Comparison of ENCODE assay signal across 28 cellular contexts in genomic region chr18:50274941-50275340, GRCh38. TPM values are rescaled to one million over a fixed set of nuclear protein-coding genes. Genes with fewer than 3 reads are reported as not detected.
"Had no signal": no experiment of that assay in that cellular context is flagged by ENCODE, and none has a peak within 500 bp of the region (broad histone marks: within the 10 kb centered on the region; RNA-seq: fewer than 3 reads in every experiment).

No MANE protein-coding gene starts in this region.

- H3K27me3 Mint-ChIP-seq: activated B cell treated with CpG ODN at 0.5 μM for 24 hours; activated CD4-positive, alpha-beta memory T cell treated with anti-CD3 and anti-CD28 coated beads, Interleukin-2, amount 10 ng/mL, durations not matched to agents 7 days and 5 days; activated naive CD8-positive, alpha-beta T cell treated with anti-CD3 and anti-CD28 coated beads, Interleukin-2, amount 10 ng/mL, durations not matched to agents 7 days and 5 days; activated T-helper 17 cell treated with anti-CD3 and anti-CD28 coated beads, Interleukin-2, amount 50 U/mL, for 72 hours; brain; effector memory CD8-positive, alpha-beta T cell; T-cell had no signal

- H3K9me3 ChIP-seq: ascending aorta, breast epithelium, colonic mucosa had no signal

- ATAC-seq: activated CD4-positive, CD25-positive, alpha-beta regulatory T cell treated with anti-CD3 and anti-CD28 coated beads, Interleukin-2, amount 50 U/mL, for 24 hours; activated naive CD4-positive, alpha-beta T cell treated with anti-CD3 and anti-CD28 coated beads, Interleukin-2, amount 50 U/mL, for 72 hours; activated T-cell treated with anti-CD3 and anti-CD28 coated beads, Interleukin-2, amount 50 U/mL, for 4 hours; activated T-helper 17 cell treated with anti-CD3 and anti-CD28 coated beads, Interleukin-2, amount 50 U/mL, for 72 hours; effector memory CD8-positive, alpha-beta T cell; esophagus mucosa; T-cell had no signal

- DNase-seq: activated B cell treated with CpG ODN at 0.5 μM for 24 hours; activated CD4-positive, alpha-beta memory T cell treated with anti-CD3 and anti-CD28 coated beads, Interleukin-2, amount 10 ng/mL, durations not matched to agents 7 days and 5 days; activated CD4-positive, alpha-beta T cell treated with anti-CD3 and anti-CD28 coated beads for 48 hours; activated effector memory CD4-positive, alpha-beta T cell treated with Interleukin-2 at 50 U/mL for 16 hours; activated gamma-delta T cell treated with Interleukin-2 at 50 U/mL for 16 hours; activated naive CD4-positive, alpha-beta T cell treated with anti-CD3 and anti-CD28 coated beads for 36 hours; activated naive CD8-positive, alpha-beta T cell treated with anti-CD3 and anti-CD28 coated beads, Interleukin-2, amount 10 ng/mL, durations not matched to agents 7 days and 5 days; activated T-cell treated with anti-CD3 and anti-CD28 coated beads, Interleukin-2, amount 50 U/mL, for 4 hours; central memory CD4-positive, alpha-beta T cell; cerebellar nuclear complex; colonic mucosa; dorsolateral prefrontal cortex; effector memory CD8-positive, alpha-beta T cell; foreskin fibroblast; head of caudate nucleus; hippocampal formation; T-cell; T1000; WERI-Rb-1 had no signal

- H3K9me3 Mint-ChIP-seq: activated B cell treated with CpG ODN at 0.5 μM for 24 hours; activated CD4-positive, alpha-beta memory T cell treated with anti-CD3 and anti-CD28 coated beads, Interleukin-2, amount 10 ng/mL, durations not matched to agents 7 days and 5 days; activated naive CD4-positive, alpha-beta T cell treated with anti-CD3 and anti-CD28 coated beads for 36 hours; activated naive CD4-positive, alpha-beta T cell treated with anti-CD3 and anti-CD28 coated beads, Interleukin-2, amount 50 U/mL, for 72 hours; activated naive CD8-positive, alpha-beta T cell treated with anti-CD3 and anti-CD28 coated beads, Interleukin-2, amount 10 ng/mL, durations not matched to agents 7 days and 5 days; activated T-cell treated with anti-CD3 and anti-CD28 coated beads, Interleukin-2, amount 50 U/mL, for 4 hours; activated T-helper 17 cell treated with anti-CD3 and anti-CD28 coated beads, Interleukin-2, amount 50 U/mL, for 72 hours; brain; effector memory CD8-positive, alpha-beta T cell; T-cell; T-helper 1 cell treated with Interleukin-12 subunit alpha and Interleukin-12 subunit beta and Interleukin-4 antibody, amounts not matched to agents 30 μg/mL and 1 μg/mL, for 36 hours; T-helper 2 cell treated with Interferon-gamma antibody and Interleukin-4, amounts not matched to agents 5 μg/mL and 100 μg/mL, for 36 hours had no signal

- H3K4me3 Mint-ChIP-seq: activated B cell treated with CpG ODN at 0.5 μM for 24 hours; activated CD4-positive, alpha-beta memory T cell treated with anti-CD3 and anti-CD28 coated beads, Interleukin-2, amount 10 ng/mL, durations not matched to agents 7 days and 5 days; activated naive CD4-positive, alpha-beta T cell treated with anti-CD3 and anti-CD28 coated beads for 36 hours; activated naive CD8-positive, alpha-beta T cell treated with anti-CD3 and anti-CD28 coated beads, Interleukin-2, amount 10 ng/mL, durations not matched to agents 7 days and 5 days; activated T-cell treated with anti-CD3 and anti-CD28 coated beads, Interleukin-2, amount 50 U/mL, for 4 hours; activated T-helper 17 cell treated with anti-CD3 and anti-CD28 coated beads, Interleukin-2, amount 50 U/mL, for 72 hours; brain; effector memory CD8-positive, alpha-beta T cell; T-cell; T-helper 1 cell treated with Interleukin-12 subunit alpha and Interleukin-12 subunit beta and Interleukin-4 antibody, amounts not matched to agents 30 μg/mL and 1 μg/mL, for 36 hours; T-helper 2 cell treated with Interferon-gamma antibody and Interleukin-4, amounts not matched to agents 5 μg/mL and 100 μg/mL, for 36 hours had no signal

- H3K27ac Mint-ChIP-seq: activated B cell treated with CpG ODN at 0.5 μM for 24 hours; activated CD4-positive, alpha-beta memory T cell treated with anti-CD3 and anti-CD28 coated beads, Interleukin-2, amount 10 ng/mL, durations not matched to agents 7 days and 5 days; activated naive CD4-positive, alpha-beta T cell treated with anti-CD3 and anti-CD28 coated beads, Interleukin-2, amount 50 U/mL, for 72 hours; activated naive CD8-positive, alpha-beta T cell treated with anti-CD3 and anti-CD28 coated beads, Interleukin-2, amount 10 ng/mL, durations not matched to agents 7 days and 5 days; activated T-helper 17 cell treated with anti-CD3 and anti-CD28 coated beads, Interleukin-2, amount 50 U/mL, for 72 hours; brain; T-cell; T-helper 1 cell treated with Interleukin-12 subunit alpha and Interleukin-12 subunit beta and Interleukin-4 antibody, amounts not matched to agents 30 μg/mL and 1 μg/mL, for 36 hours; T-helper 2 cell treated with Interferon-gamma antibody and Interleukin-4, amounts not matched to agents 5 μg/mL and 100 μg/mL, for 36 hours had no signal

RNA-seq across cellular contexts. Expression of gene CFAP53, which starts 8.6 kb away (rescaled TPM):
- total RNA-seq: ascending aorta had no signal
